Comparison of ENCODE assay signal across 1 cellular context in the genomic region with DNA sequence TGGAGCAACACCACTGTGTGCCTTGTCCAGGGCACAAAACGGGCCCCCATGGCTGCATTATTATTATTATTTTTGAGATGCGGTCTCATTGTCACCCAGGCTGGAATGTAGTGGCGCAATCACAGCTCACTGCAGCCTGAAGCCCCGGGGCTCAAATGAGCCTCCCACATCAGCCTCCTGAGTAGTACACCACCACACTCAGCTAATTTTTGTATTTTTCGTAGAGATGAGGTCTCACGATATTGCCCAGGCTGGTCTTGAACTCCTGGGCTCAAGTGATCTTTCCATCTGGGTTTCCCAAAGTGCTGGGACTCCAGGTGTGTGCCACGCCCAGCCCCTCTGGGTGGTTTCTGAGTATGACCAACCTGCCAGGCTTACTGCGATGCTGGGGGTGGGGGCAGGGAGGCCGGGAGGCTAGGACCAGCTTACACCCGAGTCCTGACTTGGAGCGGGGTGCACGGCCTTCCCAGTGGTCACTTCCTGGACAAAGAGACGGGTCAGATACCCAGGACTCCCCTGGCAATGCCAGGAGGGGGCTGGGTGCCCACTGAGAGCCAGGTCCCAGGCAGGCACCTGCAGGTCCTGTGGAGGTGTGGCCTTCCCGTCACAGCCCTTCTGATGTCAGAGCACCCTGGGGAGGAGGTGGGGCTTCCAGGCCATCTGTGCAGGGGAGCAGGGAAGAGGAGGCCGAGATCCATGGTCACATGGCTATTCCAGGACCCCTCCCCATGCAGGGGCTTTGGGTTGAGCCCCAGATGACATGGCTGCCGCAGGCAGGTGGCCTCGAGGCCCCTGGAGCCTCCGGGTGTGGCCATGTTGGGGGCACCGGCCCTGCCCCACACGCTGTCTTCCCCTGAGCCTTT.
TF ChIP-seq lines count a peak whose summit lies in the region.

No MANE protein-coding gene starts in this region.

TF ChIP-seq in SK-N-SH, 30 proteins besides CTCF, POLR2A, EP300 and RAD21 (continued from another document):
- TF ChIP-seq, protein P1, sequence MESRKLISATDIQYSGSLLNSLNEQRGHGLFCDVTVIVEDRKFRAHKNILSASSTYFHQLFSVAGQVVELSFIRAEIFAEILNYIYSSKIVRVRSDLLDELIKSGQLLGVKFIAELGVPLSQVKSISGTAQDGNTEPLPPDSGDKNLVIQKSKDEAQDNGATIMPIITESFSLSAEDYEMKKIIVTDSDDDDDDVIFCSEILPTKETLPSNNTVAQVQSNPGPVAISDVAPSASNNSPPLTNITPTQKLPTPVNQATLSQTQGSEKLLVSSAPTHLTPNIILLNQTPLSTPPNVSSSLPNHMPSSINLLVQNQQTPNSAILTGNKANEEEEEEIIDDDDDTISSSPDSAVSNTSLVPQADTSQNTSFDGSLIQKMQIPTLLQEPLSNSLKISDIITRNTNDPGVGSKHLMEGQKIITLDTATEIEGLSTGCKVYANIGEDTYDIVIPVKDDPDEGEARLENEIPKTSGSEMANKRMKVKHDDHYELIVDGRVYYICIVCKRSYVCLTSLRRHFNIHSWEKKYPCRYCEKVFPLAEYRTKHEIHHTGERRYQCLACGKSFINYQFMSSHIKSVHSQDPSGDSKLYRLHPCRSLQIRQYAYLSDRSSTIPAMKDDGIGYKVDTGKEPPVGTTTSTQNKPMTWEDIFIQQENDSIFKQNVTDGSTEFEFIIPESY (IDR thresholded peaks at IDR 0.05; ENCODE audit: borderline replicate concordance, low read depth): no peak
- TF ChIP-seq TCF12 (IDR thresholded peaks at IDR 0.05) (no peak), TEAD4 (IDR thresholded peaks at IDR 0.05; ENCODE audit: borderline replicate concordance, insufficient read depth) (no peak), CHD2 (IDR thresholded peaks at IDR 0.05; ENCODE audit: low read length, partially characterized antibody) (no peak), TAF1 (IDR thresholded peaks at IDR 0.05; ENCODE audit: borderline replicate concordance, low read depth, low read length) (no peak), JUND (IDR thresholded peaks at IDR 0.05) (no peak), RCOR1 (IDR thresholded peaks at IDR 0.05; ENCODE audit: low read length) (no peak), RFX5 (IDR thresholded peaks at IDR 0.05; ENCODE audit: low read length) (no peak)
